Comparison of ENCODE assay signal across 8 cellular contexts in the genomic region with DNA sequence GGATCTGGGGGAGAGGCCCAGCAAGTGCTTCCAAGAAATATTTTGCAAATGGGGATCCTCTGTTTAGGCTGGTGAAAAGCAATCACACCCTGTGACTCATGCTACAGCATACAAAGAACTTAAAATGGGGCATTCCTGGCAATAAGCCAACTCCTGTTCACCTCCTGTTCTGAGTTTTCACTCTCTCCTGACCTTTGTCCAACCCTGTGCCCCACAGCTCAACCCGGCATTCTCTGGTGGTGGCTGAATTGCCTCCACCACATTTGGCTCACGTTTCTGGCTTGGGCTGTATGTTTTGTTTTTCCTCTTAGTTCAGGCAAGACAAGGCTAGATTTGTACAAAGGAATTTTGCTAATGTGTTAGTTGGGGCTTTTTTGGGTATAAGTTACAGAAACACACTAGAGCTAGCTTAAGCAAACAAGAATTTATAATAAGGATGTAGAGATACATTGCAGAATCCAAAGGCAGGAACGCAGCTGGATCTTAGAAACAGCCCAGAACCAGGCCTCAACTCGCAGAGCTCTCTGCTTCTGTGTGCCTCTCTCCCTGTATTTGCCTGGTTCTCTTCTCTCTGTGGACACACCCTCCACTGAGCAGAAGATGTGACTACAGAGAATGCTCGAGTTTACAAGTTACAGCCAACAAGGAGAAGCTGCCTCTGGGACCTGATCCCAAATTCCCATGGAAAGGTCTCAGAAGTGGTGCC. TPM values are rescaled to one million over a fixed set of nuclear protein-coding genes. Genes with fewer than 3 reads are reported as not detected.
DNase-seq lines count a peak whose midpoint lies in the region; TF ChIP-seq lines count a peak whose summit lies in the region.

No MANE protein-coding gene starts in this region.

- H3K4me3 Mint-ChIP-seq in immature natural killer cell: no peak overlapping the region

- DNase-seq in EH (ENCODE audit: low read depth) (peak; percentile 86), SJSA1 (ENCODE audit: low read depth in 1 of 2, low spot score in 2 of 2) (peak; percentile 68 to 75), foreskin melanocyte (peak; percentile 45), renal cortical epithelial cell (ENCODE audit: low read depth) (peak; percentile 92), T-helper 1 cell (no peak), immature natural killer cell (no peak), NCI-H187 treated with DMSO at 0.1 percent for 48 hours (lab: John Stamatoyannopoulos, UW) (no peak), GM13976 (ENCODE audit: low spot score) (no peak)

- H3K9me3 ChIP-seq in SJSA1 (replicated peaks): no peaks in the 10 kb centered on the region

- peaks cover 26% of the 10 kb centered on the region for H3K36me3 ChIP-seq in SJSA1

- peaks cover 0 to 2% (median 0%) of the 10 kb centered on the region in 3 donors for H3K27me3 Mint-ChIP-seq in immature natural killer cell (ENCODE audit: low read depth in 3 of 3)

- no peaks in the 10 kb centered on the region for H3K9me3 Mint-ChIP-seq in immature natural killer cell

- peaks cover 0 to 10% (median 3%) of the 10 kb centered on the region in 3 donors for H3K36me3 Mint-ChIP-seq in immature natural killer cell

- peaks cover 1 to 4% of the 10 kb centered on the region in 2 donors for H3K4me1 Mint-ChIP-seq in immature natural killer cell

- H3K27ac ChIP-seq in SJSA1: no peak overlapping the region

- peaks cover 15% of the 10 kb centered on the region for H3K4me1 ChIP-seq in SJSA1 (replicated peaks)

- in situ Hi-C loops in GM13976 (cut with MboI; ENCODE audit: low sequenced_read_pairs, unreplicated experiment): no loop called here

- H3K27ac Mint-ChIP-seq in immature natural killer cell: peak overlapping the region in 2 of 6 donors; percentile 34 to 35

- H3K4me3 ChIP-seq in SJSA1: no peak overlapping the region

- no peak for TF ChIP-seq CTCF in GM13976 (IDR thresholded peaks at IDR 0.05; ENCODE audit: borderline replicate concordance, control extremely low read depth, extremely low read depth, insufficient read depth, missing control alignments)

- no peaks in the 10 kb centered on the region for H3K27me3 ChIP-seq in SJSA1 (replicated peaks)

RNA-seq across cellular contexts. Expression of a gene that starts 9.4 kb away (rescaled TPM):
- total RNA-seq in SJSA1 (2014; rRNA removed; shearing (Covaris generic)): 10.9 and 11.3 TPM in 2 replicates
- 13.0 and 19.1 TPM in 2 replicates for total RNA-seq in renal cortical epithelial cell
- 10 to 100 TPM in 2 of 3 donors, 1 to 10 TPM in 1; 8.1 to 23.6 (median 11.5) TPM for polyA plus RNA-seq in immature natural killer cell

RNA-seq across cellular contexts. Expression of a gene that starts 18.6 kb away (rescaled TPM):
- 0.16 TPM in 1 of 2 replicates, not detected in the other for total RNA-seq in SJSA1 (2014; rRNA removed; shearing (Covaris generic))
- 1.3 TPM in 1 of 2 replicates, not detected in the other for total RNA-seq in renal cortical epithelial cell
- polyA plus RNA-seq in immature natural killer cell: under 1 TPM in 1 of 3 donors, not detected in 2; 0.11 TPM

RNA-seq across cellular contexts. Expression of a gene that starts 40.6 kb away (rescaled TPM):
- 18.5 and 24.8 TPM in 2 replicates for total RNA-seq in SJSA1 (2014; rRNA removed; shearing (Covaris generic))
- 6.4 and 19.6 TPM in 2 replicates for total RNA-seq in renal cortical epithelial cell
- 10 to 100 TPM in 1 of 3 donors, 1 to 10 TPM in 2; 2.6 to 10.9 (median 3.4) TPM for polyA plus RNA-seq in immature natural killer cell

Comparison
In these comparisons a context has a peak if more than half of its experiments do, and no peak if none do; other contexts are left out.
1. DNase-seq: peak in EH (single experiment), SJSA1 (2 of 2), foreskin melanocyte (single experiment) and renal cortical epithelial cell (single experiment); none in T-helper 1 cell (0 of 5), immature natural killer cell (0 of 3), NCI-H187 treated with DMSO at 0.1 percent for 48 hours (single experiment) and GM13976 (single experiment).